In the genomic region with DNA sequence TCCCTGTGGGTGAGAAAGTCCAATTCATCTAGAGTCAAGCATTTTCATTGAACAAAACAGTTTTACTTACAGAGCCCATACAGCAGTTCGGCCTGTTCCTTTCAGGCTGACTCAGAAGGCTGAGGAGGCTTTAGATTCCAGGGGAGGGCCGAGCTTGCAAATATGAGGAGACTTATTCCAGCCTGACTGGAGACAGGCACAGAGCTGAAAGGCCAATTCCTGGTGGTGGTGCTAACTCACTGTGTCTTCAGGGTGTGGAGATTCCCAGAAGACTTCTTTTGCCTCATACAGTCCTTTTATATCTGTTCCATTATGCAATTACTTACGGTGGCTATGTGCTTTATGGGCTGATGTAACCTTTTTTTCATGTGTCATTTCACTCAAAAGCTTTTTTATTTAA, we compare ENCODE assay signal across 13 cellular contexts. TPM values are rescaled to one million over a fixed set of nuclear protein-coding genes. Genes with fewer than 3 reads are reported as not detected.
A peak's percentile ranks its signal among the peaks of the same experiment; 100 is the strongest.
DNase-seq lines count a peak whose midpoint lies in the region; ATAC-seq, FAIRE-seq and TF ChIP-seq lines count a peak whose summit lies in the region.
"Had no signal": no experiment of that assay in that cellular context is flagged by ENCODE, and none has a peak within 500 bp of the region (broad histone marks: within the 10 kb centered on the region; RNA-seq: fewer than 3 reads in every experiment).

A gene with protein sequence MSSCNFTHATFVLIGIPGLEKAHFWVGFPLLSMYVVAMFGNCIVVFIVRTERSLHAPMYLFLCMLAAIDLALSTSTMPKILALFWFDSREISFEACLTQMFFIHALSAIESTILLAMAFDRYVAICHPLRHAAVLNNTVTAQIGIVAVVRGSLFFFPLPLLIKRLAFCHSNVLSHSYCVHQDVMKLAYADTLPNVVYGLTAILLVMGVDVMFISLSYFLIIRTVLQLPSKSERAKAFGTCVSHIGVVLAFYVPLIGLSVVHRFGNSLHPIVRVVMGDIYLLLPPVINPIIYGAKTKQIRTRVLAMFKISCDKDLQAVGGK (minus strand): TSS at position 271 of the 400 bp plus-strand sequence. CDS start 15,142 bp downstream, outside the sequence.

- no peaks in the 10 kb centered on the region for H3K27me3 ChIP-seq in bronchial epithelial cell (ENCODE audit: control insufficient read depth, insufficient read depth, low read length)
- H3K27me3 ChIP-seq: cardiac muscle cell, Peyer's patch had no signal

- ATAC-seq in HG02642 (IDR thresholded peaks at IDR 0.05; ENCODE audit: poor library complexity, unreplicated experiment), result no peak
- ATAC-seq: left ventricle myocardium superior had no signal

- peaks cover 2% of the 10 kb centered on the region for H3K27me3 Mint-ChIP-seq in neural crest cell (ENCODE audit: low read depth)

- no peaks in the 10 kb centered on the region for H3K36me3 Mint-ChIP-seq in neural crest cell (ENCODE audit: low read depth)

- TF ChIP-seq CTCF in bronchial epithelial cell (IDR thresholded peaks at IDR 0.05; ENCODE audit: insufficient read depth, low read length, severe bottlenecking) (no peak), neural crest cell (conservative IDR thresholded peaks at IDR 0.05) (no peak)

- no peaks in the 10 kb centered on the region for H3K4me1 Mint-ChIP-seq in neural crest cell

- peak within 1 kb of the TSS; percentile 15 for H3K27ac Mint-ChIP-seq in neural crest cell (ENCODE audit: unreplicated experiment)

- H3K4me3 ChIP-seq in bronchial epithelial cell (ENCODE audit: low read depth, low read length), result no peak within 1 kb of the TSS
- H3K4me3 ChIP-seq: cardiac muscle cell, Peyer's patch had no signal

- no peak within 1 kb of the TSS for H3K4me3 Mint-ChIP-seq in neural crest cell

- DNase-seq in Daoy (ENCODE audit: low read depth), result peak; percentile 18
- DNase-seq in NCI-H2081 treated with DMSO at 0.1 percent for 48 hours (lab: John Stamatoyannopoulos, UW), result peak; percentile 83
- DNase-seq in bronchial epithelial cell (ENCODE audit: low read depth), result peak; percentile 12
- DNase-seq in neural crest cell (ENCODE audit: low read depth, low spot score), result no peak
- DNase-seq in ecto neural progenitor cell (ENCODE audit: low spot score), result no peak
- no peak for DNase-seq in activated CD8-positive, alpha-beta memory T cell treated with anti-CD3 and anti-CD28 coated beads, Interleukin-2, amount 50 U/mL, for 48 hours
- DNase-seq in cerebellar nuclear complex (lab: John Stamatoyannopoulos, UW), result no peak
- DNase-seq: activated T-cell treated with anti-CD3 and anti-CD28 coated beads, Interleukin-2, amount 50 U/mL, for 1 hour; left ventricle myocardium superior; Peyer's patch; stimulated activated CD4-positive, alpha-beta T cell treated with anti-CD3 and anti-CD28 coated beads, Interleukin-4, amount 100 ng/mL, for 4 hours had no signal

- no peak for FAIRE-seq in bronchial epithelial cell (lab: Jason Lieb, UNC)

- H3K36me3 ChIP-seq in bronchial epithelial cell (ENCODE audit: control insufficient read depth, insufficient read depth, low read length), result no peaks in the 10 kb centered on the region
- H3K36me3 ChIP-seq: cardiac muscle cell, Peyer's patch had no signal

- H3K9me3 Mint-ChIP-seq in neural crest cell, result no peaks in the 10 kb centered on the region

RNA-seq across cellular contexts. Expression of the gene that starts here (rescaled TPM):
- total RNA-seq in Daoy (2014; rRNA removed; shearing (Covaris generic)), result 0.06 TPM in 1 of 2 replicates, not detected in the other
- total RNA-seq in bronchial epithelial cell (not detected in 2 replicates), neural crest cell (not detected in 2 replicates)
- total RNA-seq: cardiac muscle cell, left ventricle myocardium superior had no signal

Comparison
In these comparisons a context has a peak if more than half of its experiments do, and no peak if none do; other contexts are left out.
1. Peak in DNase-seq in Daoy; RNA of the gene not detected or under 1 TPM.
2. Peak in DNase-seq in bronchial epithelial cell; RNA of the gene not detected or under 1 TPM.